ENCODE assay signal across 1 cellular context in genomic region chr21:32818411-32818810, GRCh38.
A peak's percentile ranks its signal among the peaks of the same experiment; 100 is the strongest.
TF ChIP-seq lines count a peak whose summit lies in the region.

No MANE protein-coding gene starts in this region.

TF ChIP-seq in K562, 482 proteins besides CTCF, POLR2A, EP300 and RAD21:
- peak; percentile 77 for TF ChIP-seq NR2C1 (IDR thresholded peaks at IDR 0.05)
- TF ChIP-seq NR2C1 (tag; IDR thresholded peaks at IDR 0.05) = peak; percentile 77
- TF ChIP-seq MLX (CRISPR knock-in tag; conservative IDR thresholded peaks at IDR 0.05) = no peak
- no peak for TF ChIP-seq NR2C2 (CRISPR knock-in tag; IDR thresholded peaks at IDR 0.05)
- TF ChIP-seq NR2C2 (tag; IDR thresholded peaks at IDR 0.05) = peak; percentile 72
- no peak for TF ChIP-seq MLLT1 (IDR thresholded peaks at IDR 0.05)
